Comparison of ENCODE assay signal across 10 cellular contexts in the genomic region with DNA sequence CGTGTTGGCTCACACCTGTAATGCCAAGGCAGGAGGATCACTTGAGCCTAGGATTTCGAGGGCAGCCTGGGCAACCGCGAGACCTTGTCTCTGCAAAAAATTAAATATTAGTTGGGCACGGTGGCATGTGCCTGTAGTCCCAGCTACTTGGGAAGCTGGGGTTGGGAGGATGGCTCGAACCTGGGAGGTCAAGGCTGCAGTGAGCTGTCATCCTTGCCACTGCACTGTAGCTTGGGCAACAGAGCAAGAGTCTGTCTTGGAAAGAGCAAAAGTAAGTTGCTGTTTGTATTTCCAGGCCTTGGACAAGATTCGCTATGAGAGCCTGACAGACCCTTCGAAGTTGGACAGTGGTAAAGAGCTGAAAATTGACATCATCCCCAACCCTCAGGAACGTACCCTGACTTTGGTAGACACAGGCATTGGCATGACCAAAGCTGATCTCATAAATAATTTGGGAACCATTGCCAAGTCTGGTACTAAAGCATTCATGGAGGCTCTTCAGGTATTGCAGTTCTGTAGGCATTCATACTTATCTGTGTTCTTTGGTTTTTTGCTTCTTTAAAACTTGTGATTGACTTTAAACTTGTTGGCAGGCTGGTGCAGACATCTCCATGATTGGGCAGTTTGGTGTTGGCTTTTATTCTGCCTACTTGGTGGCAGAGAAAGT. TPM values are rescaled to one million over a fixed set of nuclear protein-coding genes. Genes with fewer than 3 reads are reported as not detected.
DNase-seq lines count a peak whose midpoint lies in the region; ATAC-seq and TF ChIP-seq lines count a peak whose summit lies in the region.
"Had no signal": no experiment of that assay in that cellular context is flagged by ENCODE, and none has a peak within 500 bp of the region (broad histone marks: within the 10 kb centered on the region; RNA-seq: fewer than 3 reads in every experiment).

No MANE protein-coding gene starts in this region.

- POLR2A ChIA-PET in BJ (lab: Charles Lee), result interaction anchor here (0.6 to 0.7 kb wide), 2 partner anchors 122 to 757 kb away, joined by 4 to 8 read pairs; partner anchors contain the start of gene TMEM63B
- POLR2A ChIA-PET in naive thymus-derived CD8-positive, alpha-beta T cell (lab: Charles Lee), result interaction anchor here (1.1 to 6.1 kb wide), 3 partner anchors 7 to 14 kb away, joined by 3 to 156 read pairs (median 54); partner anchors contain the start of gene SLC35B2

- no peaks in the 10 kb centered on the region for H3K27me3 Mint-ChIP-seq in chondrocyte (ENCODE audit: low read depth)
- H3K27me3 Mint-ChIP-seq in naive thymus-derived CD8-positive, alpha-beta T cell, result peaks cover 0 to 3% (median 0%) of the 10 kb centered on the region in 5 donors

- H3K27ac ChIP-seq in KOPT-K1 (ENCODE audit: low read depth, low read length, poor library complexity, severe bottlenecking), result peak overlapping the region; percentile 89
- no peak overlapping the region for H3K27ac ChIP-seq in foreskin keratinocyte

- no peaks in the 10 kb centered on the region for H3K9me3 ChIP-seq in KOPT-K1 (ENCODE audit: insufficient read depth, low read length, poor library complexity, severe bottlenecking)

- H3K27me3 ChIP-seq in BJ (ENCODE audit: control insufficient read depth, insufficient read depth, low read length) (no peaks in the 10 kb centered on the region), foreskin keratinocyte (no peaks in the 10 kb centered on the region)

- TF ChIP-seq CTCF in BJ (IDR thresholded peaks at IDR 0.05; ENCODE audit: insufficient read depth, low read depth, low read length) (no peak), chondrocyte (IDR thresholded peaks at IDR 0.05) (no peak), foreskin keratinocyte (conservative IDR thresholded peaks at IDR 0.05) (no peak)

- H3K27ac Mint-ChIP-seq in chondrocyte (ENCODE audit: unreplicated experiment), result peak overlapping the region; percentile 98
- peak overlapping the region in 9 of 10 donors; percentile 3 to 100 (median 78) for H3K27ac Mint-ChIP-seq in naive thymus-derived CD8-positive, alpha-beta T cell

- peaks cover 58% of the 10 kb centered on the region for H3K36me3 Mint-ChIP-seq in chondrocyte (ENCODE audit: low read depth)
- peaks cover 13 to 65% (median 33%) of the 10 kb centered on the region in 3 donors for H3K36me3 Mint-ChIP-seq in naive thymus-derived CD8-positive, alpha-beta T cell

- H3K4me1 Mint-ChIP-seq in chondrocyte (ENCODE audit: low read depth), result peaks cover 63% of the 10 kb centered on the region
- H3K4me1 Mint-ChIP-seq in naive thymus-derived CD8-positive, alpha-beta T cell, result peaks cover 44 to 77% (median 69%) of the 10 kb centered on the region in 4 donors

- H3K9me3 Mint-ChIP-seq in chondrocyte (ENCODE audit: low read depth), result no peaks in the 10 kb centered on the region
- H3K9me3 Mint-ChIP-seq in naive thymus-derived CD8-positive, alpha-beta T cell, result peaks cover 0 to 4% (median 0%) of the 10 kb centered on the region in 9 donors

- H3K4me1 ChIP-seq in foreskin keratinocyte, result peaks cover 19% of the 10 kb centered on the region

- CTCF ChIA-PET in BJ (lab: Yijun Ruan, JAX), result interaction anchor here (0.7 to 6.6 kb wide), 2 partner anchors 12 to 15 kb away, joined by 3 to 50 read pairs; no protein-coding TSS in a partner anchor

- peak overlapping the region; percentile 79 for H3K4me3 ChIP-seq in BJ (ENCODE audit: low read depth, low read length)

- H3K4me3 Mint-ChIP-seq in chondrocyte (ENCODE audit: unreplicated experiment), result peak overlapping the region; percentile 98
- peak overlapping the region; percentile 90 to 100 (median 98) for H3K4me3 Mint-ChIP-seq in naive thymus-derived CD8-positive, alpha-beta T cell

- ATAC-seq in naive thymus-derived CD8-positive, alpha-beta T cell, result no peak
- ATAC-seq in foreskin keratinocyte (no peak), GM21390 (IDR thresholded peaks at IDR 0.05; ENCODE audit: unreplicated experiment) (no peak)

- H3K36me3 ChIP-seq in BJ (ENCODE audit: control insufficient read depth, insufficient read depth, low read length) (peaks cover 32% of the 10 kb centered on the region), KOPT-K1 (ENCODE audit: insufficient read depth, low read length) (peaks cover 69% of the 10 kb centered on the region)

- no peak for DNase-seq in BJ (ENCODE audit: low read depth)
- peak; percentile 38 for DNase-seq in chondrocyte (ENCODE audit: low spot score)
- no peak for DNase-seq in naive thymus-derived CD8-positive, alpha-beta T cell
- no peak for DNase-seq in SHP77 treated with DMSO at 0.1 percent for 48 hours (lab: John Stamatoyannopoulos, UW)
- DNase-seq in foreskin keratinocyte, result no peak
- DNase-seq in NCI-H1694 (lab: John Stamatoyannopoulos, UW), result no peak
- DNase-seq: stimulated activated naive CD4-positive, alpha-beta T cell treated with Interleukin-2 at 50 U/mL for 16 hours; T1000 had no signal

RNA-seq across cellular contexts. Expression of gene HSP90AB1, which starts 2.3 kb away (rescaled TPM):
- polyA plus RNA-seq in BJ (2011; rRNA removed) (578 and 615 TPM in 2 replicates), foreskin keratinocyte (607 and 798 TPM in 2 replicates)
- polyA minus RNA-seq in BJ (2011; rRNA and poly(A)+ RNA removed), result 293 and 453 TPM in 2 replicates
- total RNA-seq in chondrocyte (508 to 805 TPM (median 512 TPM) in 3 replicates), foreskin keratinocyte (1,007 and 1,222 TPM in 2 replicates)
- total RNA-seq in naive thymus-derived CD8-positive, alpha-beta T cell, result 100 to 1,000 TPM; 480 to 502 TPM
- 100 to 1,000 TPM; 420 to 607 (median 518) TPM for polyA plus RNA-seq in naive thymus-derived CD8-positive, alpha-beta T cell

RNA-seq across cellular contexts. Expression of gene SLC35B2, which starts 8.1 kb away (rescaled TPM):
- polyA plus RNA-seq in BJ (2011; rRNA removed) (104 and 145 TPM in 2 replicates), foreskin keratinocyte (72.9 and 79.6 TPM in 2 replicates)
- polyA minus RNA-seq in BJ (2011; rRNA and poly(A)+ RNA removed), result 36.7 and 58.8 TPM in 2 replicates
- total RNA-seq in chondrocyte (71.5 to 83.1 TPM (median 75.7 TPM) in 3 replicates), foreskin keratinocyte (76.7 and 77.0 TPM in 2 replicates)
- total RNA-seq in naive thymus-derived CD8-positive, alpha-beta T cell, result 10 to 100 TPM; 18.0 to 18.3 TPM
- polyA plus RNA-seq in naive thymus-derived CD8-positive, alpha-beta T cell, result 10 to 100 TPM; 31.9 to 40.1 (median 39.0) TPM

RNA-seq across cellular contexts. Expression of gene NFKBIE, which starts 16.1 kb away (rescaled TPM):
- 6.2 and 8.0 TPM in 2 replicates for polyA plus RNA-seq in BJ (2011; rRNA removed)
- polyA minus RNA-seq in BJ (2011; rRNA and poly(A)+ RNA removed), result 2.7 and 4.6 TPM in 2 replicates
- total RNA-seq in chondrocyte, result 3.0 to 7.0 TPM (median 6.2 TPM) in 3 replicates
- total RNA-seq in naive thymus-derived CD8-positive, alpha-beta T cell, result 10 to 100 TPM; 11.4 to 14.4 TPM
- 1 to 10 TPM; 2.7 to 4.1 (median 3.6) TPM for polyA plus RNA-seq in naive thymus-derived CD8-positive, alpha-beta T cell
- 15.8 and 16.8 TPM in 2 replicates for total RNA-seq in foreskin keratinocyte
- 16.9 and 18.7 TPM in 2 replicates for polyA plus RNA-seq in foreskin keratinocyte

RNA-seq across cellular contexts. Expression of gene TMEM151B, which starts 21.0 kb away (rescaled TPM):
- polyA plus RNA-seq in BJ (2011; rRNA removed) (not detected in 2 replicates), foreskin keratinocyte (0.01 TPM in 1 of 2 replicates, not detected in the other)
- polyA minus RNA-seq in BJ (2011; rRNA and poly(A)+ RNA removed), result not detected in 2 replicates
- total RNA-seq in chondrocyte (0.05 TPM in 1 of 3 replicates, not detected in the others), foreskin keratinocyte (under 0.01 TPM in 1 of 2 replicates, not detected in the other)
- not detected for total RNA-seq in naive thymus-derived CD8-positive, alpha-beta T cell
- polyA plus RNA-seq in naive thymus-derived CD8-positive, alpha-beta T cell, result not detected

RNA-seq across cellular contexts. Expression of gene SLC29A1, which starts 25.8 kb away (rescaled TPM):
- polyA plus RNA-seq in BJ (2011; rRNA removed) (25.7 and 34.1 TPM in 2 replicates), foreskin keratinocyte (42.1 and 50.9 TPM in 2 replicates)
- polyA minus RNA-seq in BJ (2011; rRNA and poly(A)+ RNA removed), result 18.4 and 32.0 TPM in 2 replicates
- total RNA-seq in chondrocyte (161 to 231 TPM (median 221 TPM) in 3 replicates), foreskin keratinocyte (34.6 and 42.2 TPM in 2 replicates)
- total RNA-seq in naive thymus-derived CD8-positive, alpha-beta T cell, result 1 to 10 TPM; 1.3 to 2.3 TPM
- polyA plus RNA-seq in naive thymus-derived CD8-positive, alpha-beta T cell, result 1 to 10 TPM; 2.0 to 2.6 (median 2.5) TPM
